Comparison of ENCODE assay signal across 10 cellular contexts in genomic region chr16:53664724-53665345, GRCh38. TPM values are rescaled to one million over a fixed set of nuclear protein-coding genes. Genes with fewer than 3 reads are reported as not detected.
DNase-seq lines count a peak whose midpoint lies in the region; ATAC-seq and TF ChIP-seq lines count a peak whose summit lies in the region.
"Had no signal": no experiment of that assay in that cellular context is flagged by ENCODE, and none has a peak within 500 bp of the region (broad histone marks: within the 10 kb centered on the region; RNA-seq: fewer than 3 reads in every experiment).

No MANE protein-coding gene starts in this region.

- H3K4me3 ChIP-seq in right atrium auricular region = no peak overlapping the region
- H3K4me3 ChIP-seq in CD8-positive, alpha-beta memory T cell (ENCODE audit: low read length) = no peak overlapping the region
- H3K4me3 ChIP-seq: Peyer's patch had no signal

- H3K9me3 Mint-ChIP-seq in CD8-positive, alpha-beta memory T cell = no peaks in the 10 kb centered on the region
- H3K9me3 Mint-ChIP-seq: activated naive CD4-positive, alpha-beta T cell treated with anti-CD3 and anti-CD28 coated beads, Interleukin-2, amount 50 U/mL, for 24 hours had no signal

- ATAC-seq in GM19455 (IDR thresholded peaks at IDR 0.05; ENCODE audit: unreplicated experiment) (peak; percentile 79), GM19035 (IDR thresholded peaks at IDR 0.05; ENCODE audit: unreplicated experiment) (no peak), GM21737 (IDR thresholded peaks at IDR 0.05; ENCODE audit: unreplicated experiment) (no peak)

- POLR2A ChIA-PET in CD8-positive, alpha-beta memory T cell (lab: Charles Lee) = no interaction called here

- H3K27me3 ChIP-seq in right atrium auricular region = no peaks in the 10 kb centered on the region
- no peaks in the 10 kb centered on the region for H3K27me3 ChIP-seq in CD8-positive, alpha-beta memory T cell (ENCODE audit: insufficient read depth, low read length, poor library complexity, severe bottlenecking)
- H3K27me3 ChIP-seq: Peyer's patch had no signal

- no peak for TF ChIP-seq CTCF in right atrium auricular region (IDR thresholded peaks at IDR 0.05)

- no peaks in the 10 kb centered on the region for H3K36me3 ChIP-seq in right atrium auricular region
- no peaks in the 10 kb centered on the region for H3K36me3 ChIP-seq in CD8-positive, alpha-beta memory T cell (ENCODE audit: insufficient read depth, low read length)
- H3K36me3 ChIP-seq: Peyer's patch had no signal

- H3K4me1 ChIP-seq in right atrium auricular region = no peaks in the 10 kb centered on the region
- H3K4me1 ChIP-seq in CD8-positive, alpha-beta memory T cell (ENCODE audit: insufficient read depth, low read length) = no peaks in the 10 kb centered on the region
- H3K4me1 ChIP-seq: Peyer's patch had no signal

- CTCF ChIA-PET in CD8-positive, alpha-beta memory T cell (lab: Charles Lee) = no interaction called here

- H3K27me3 Mint-ChIP-seq in CD8-positive, alpha-beta memory T cell = no peaks in the 10 kb centered on the region
- H3K27me3 Mint-ChIP-seq: activated naive CD4-positive, alpha-beta T cell treated with anti-CD3 and anti-CD28 coated beads, Interleukin-2, amount 50 U/mL, for 24 hours had no signal

- DNase-seq in AG20443 (ENCODE audit: low spot score) = peak; percentile 72
- peak; percentile 94 for DNase-seq in M059J (ENCODE audit: low read depth)
- DNase-seq in right atrium auricular region (ENCODE audit: low spot score) = no peak
- no peak for DNase-seq in HuH-7.5 (ENCODE audit: low spot score)
- DNase-seq in CD8-positive, alpha-beta memory T cell = no peak
- DNase-seq: Peyer's patch had no signal

- H3K27ac Mint-ChIP-seq in CD8-positive, alpha-beta memory T cell = no peak overlapping the region
- H3K27ac Mint-ChIP-seq: activated naive CD4-positive, alpha-beta T cell treated with anti-CD3 and anti-CD28 coated beads, Interleukin-2, amount 50 U/mL, for 24 hours had no signal

- peaks cover 0 to 5% (median 0%) of the 10 kb centered on the region in 3 donors for H3K4me1 Mint-ChIP-seq in CD8-positive, alpha-beta memory T cell
- H3K4me1 Mint-ChIP-seq: activated naive CD4-positive, alpha-beta T cell treated with anti-CD3 and anti-CD28 coated beads, Interleukin-2, amount 50 U/mL, for 24 hours had no signal

- H3K27ac ChIP-seq in right atrium auricular region = peak overlapping the region; percentile 10 to 30
- H3K27ac ChIP-seq in CD8-positive, alpha-beta memory T cell (ENCODE audit: low read depth, low read length) = no peak overlapping the region
- H3K27ac ChIP-seq: Peyer's patch had no signal

- no peak overlapping the region for H3K4me3 Mint-ChIP-seq in CD8-positive, alpha-beta memory T cell
- H3K4me3 Mint-ChIP-seq: activated naive CD4-positive, alpha-beta T cell treated with anti-CD3 and anti-CD28 coated beads, Interleukin-2, amount 50 U/mL, for 24 hours had no signal

- peaks cover 0 to 5% (median 0%) of the 10 kb centered on the region in 3 donors for H3K36me3 Mint-ChIP-seq in CD8-positive, alpha-beta memory T cell

- no peaks in the 10 kb centered on the region for H3K9me3 ChIP-seq in right atrium auricular region
- H3K9me3 ChIP-seq in CD8-positive, alpha-beta memory T cell (ENCODE audit: low read length) = no peaks in the 10 kb centered on the region
- H3K9me3 ChIP-seq: Peyer's patch had no signal

RNA-seq across cellular contexts. Expression of gene RPGRIP1L, which starts 38.8 kb away (rescaled TPM):
- 7.1 and 12.5 TPM in 2 replicates for total RNA-seq in M059J (2014; rRNA removed; shearing (Covaris generic))
- 1 to 10 TPM; 1.8 to 2.3 TPM for total RNA-seq in right atrium auricular region
- total RNA-seq in CD8-positive, alpha-beta memory T cell = 1 to 10 TPM; 9.6 to 9.8 TPM
- 3.0 TPM for polyA plus RNA-seq in CD8-positive, alpha-beta memory T cell

RNA-seq across cellular contexts. Expression of gene FTO, which starts 39.1 kb away (rescaled TPM):
- 96.1 and 132 TPM in 2 replicates for total RNA-seq in M059J (2014; rRNA removed; shearing (Covaris generic))
- 10 to 100 TPM; 73.6 to 90.6 TPM for total RNA-seq in right atrium auricular region
- total RNA-seq in CD8-positive, alpha-beta memory T cell = 10 to 100 TPM; 54.5 to 56.0 TPM
- polyA plus RNA-seq in CD8-positive, alpha-beta memory T cell = 77.8 TPM

Comparison
In these comparisons a context has a peak if more than half of its experiments do, and no peak if none do; other contexts are left out.
1. DNase-seq: peak in AG20443 (single experiment) and M059J (single experiment); none in right atrium auricular region (single experiment), HuH-7.5 (single experiment) and CD8-positive, alpha-beta memory T cell (0 of 5).